In the genomic region with DNA sequence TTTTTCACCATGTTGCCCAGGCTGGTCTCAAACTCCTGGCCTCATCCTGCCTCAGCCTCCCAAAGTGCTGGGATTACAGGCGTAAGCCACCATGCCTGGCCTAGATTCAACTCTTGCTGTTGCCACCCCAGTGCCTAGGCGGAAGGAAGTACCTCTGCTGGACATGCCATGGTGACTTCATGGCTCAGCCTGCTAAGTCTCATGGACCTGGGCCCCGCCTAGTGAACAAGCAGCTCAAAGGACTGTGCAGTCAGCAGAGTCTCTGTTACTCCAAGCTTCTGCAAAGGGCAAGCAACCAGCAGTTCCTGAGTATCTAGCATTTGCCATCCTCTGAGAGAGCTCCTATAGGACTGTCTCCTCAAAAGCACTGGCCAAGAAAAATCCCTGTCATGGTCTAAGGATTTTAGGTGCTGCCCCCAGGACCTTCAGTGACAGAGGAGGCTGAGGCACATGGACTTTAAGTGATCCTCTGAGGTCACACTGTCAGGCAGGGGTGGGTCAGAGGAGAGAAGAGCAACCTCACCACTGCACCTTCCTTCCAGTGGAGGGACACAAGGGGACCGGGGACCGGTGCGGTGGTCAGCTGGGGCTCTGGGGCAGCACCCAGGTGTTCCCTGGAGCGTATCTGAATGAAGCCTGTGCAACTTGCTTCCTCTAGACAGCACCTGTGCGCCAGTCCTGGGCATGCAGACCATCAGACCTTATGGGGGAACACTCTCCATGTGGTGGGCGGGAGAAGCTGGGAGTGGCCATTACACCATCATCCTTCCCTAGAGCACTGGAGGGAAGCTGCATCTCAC, we compare ENCODE assay signal across 18 cellular contexts.
"Had no signal": no experiment of that assay in that cellular context is flagged by ENCODE, and none has a peak within 500 bp of the region (broad histone marks: within the 10 kb centered on the region; RNA-seq: fewer than 3 reads in every experiment).

No MANE protein-coding gene starts in this region.

- ATAC-seq: activated CD8-positive, alpha-beta T cell treated with anti-CD3 and anti-CD28 coated beads for 36 hours; natural killer cell treated with Interleukin-12 subunit alpha and Interleukin-12 subunit beta and Interleukin-15 and Interleukin-18, amount 100 ng/mL, for 72 hours; right cardiac atrium; WTC11 had no signal

- H3K4me3 Mint-ChIP-seq: activated CD8-positive, alpha-beta T cell treated with anti-CD3 and anti-CD28 coated beads for 36 hours; activated naive CD8-positive, alpha-beta T cell treated with anti-CD3 and anti-CD28 coated beads, Interleukin-2, amount 10 ng/mL, durations not matched to agents 7 days and 5 days; natural killer cell treated with Interleukin-12 subunit alpha and Interleukin-12 subunit beta and Interleukin-15 and Interleukin-18, amount 100 ng/mL, for 72 hours; WTC11 had no signal

- H3K4me1 Mint-ChIP-seq: activated naive CD8-positive, alpha-beta T cell treated with anti-CD3 and anti-CD28 coated beads, Interleukin-2, amount 10 ng/mL, durations not matched to agents 7 days and 5 days; WTC11 had no signal

- DNase-seq: activated CD4-positive, alpha-beta T cell treated with anti-CD3 and anti-CD28 coated beads for 4 hours; activated CD8-positive, alpha-beta memory T cell treated with anti-CD3 and anti-CD28 coated beads, Interleukin-2, amount 50 U/mL, for 4 hours; activated CD8-positive, alpha-beta T cell treated with anti-CD3 and anti-CD28 coated beads for 36 hours; activated gamma-delta T cell treated with Interleukin-2 at 50 U/mL for 16 hours; activated naive CD8-positive, alpha-beta T cell treated with anti-CD3 and anti-CD28 coated beads, Interleukin-2, amount 10 ng/mL, durations not matched to agents 7 days and 5 days; activated T-cell treated with anti-CD3 and anti-CD28 coated beads, Interleukin-2, amount 50 U/mL, for 48 hours; islet precursor cell; left ventricle myocardium inferior; mesenchymal stem cell; nucleus accumbens; T-helper 2 cell had no signal

- H3K27ac ChIP-seq: breast epithelium, left ventricle myocardium inferior, prostate gland, thoracic aorta had no signal

- H3K27me3 ChIP-seq: breast epithelium had no signal

- H3K9me3 Mint-ChIP-seq: activated CD8-positive, alpha-beta T cell treated with anti-CD3 and anti-CD28 coated beads for 36 hours; activated naive CD8-positive, alpha-beta T cell treated with anti-CD3 and anti-CD28 coated beads, Interleukin-2, amount 10 ng/mL, durations not matched to agents 7 days and 5 days; natural killer cell treated with Interleukin-12 subunit alpha and Interleukin-12 subunit beta and Interleukin-15 and Interleukin-18, amount 100 ng/mL, for 72 hours; WTC11 had no signal

- H3K4me1 ChIP-seq: breast epithelium, prostate gland had no signal

- H3K4me3 ChIP-seq: breast epithelium, left ventricle myocardium inferior, prostate gland, smooth muscle cell, thoracic aorta had no signal

- H3K9me3 ChIP-seq: breast epithelium, left ventricle myocardium inferior, prostate gland, thoracic aorta had no signal

- H3K27me3 Mint-ChIP-seq: activated CD8-positive, alpha-beta T cell treated with anti-CD3 and anti-CD28 coated beads for 36 hours; activated naive CD8-positive, alpha-beta T cell treated with anti-CD3 and anti-CD28 coated beads, Interleukin-2, amount 10 ng/mL, durations not matched to agents 7 days and 5 days; natural killer cell treated with Interleukin-12 subunit alpha and Interleukin-12 subunit beta and Interleukin-15 and Interleukin-18, amount 100 ng/mL, for 72 hours had no signal

- H3K27ac Mint-ChIP-seq: activated naive CD8-positive, alpha-beta T cell treated with anti-CD3 and anti-CD28 coated beads, Interleukin-2, amount 10 ng/mL, durations not matched to agents 7 days and 5 days; WTC11 had no signal
